1 cellular context compared by ENCODE assay signal in genomic region chr4:1047976-1048780, GRCh38.
TF ChIP-seq lines count a peak whose summit lies in the region.

No MANE protein-coding gene starts in this region.

TF ChIP-seq in H1, 55 proteins besides CTCF, POLR2A, EP300 and RAD21:
- no peak for TF ChIP-seq CHD7 (IDR thresholded peaks at IDR 0.05; ENCODE audit: insufficient replicate concordance, low read length)
- TF ChIP-seq CBX8 (IDR thresholded peaks at IDR 0.05; ENCODE audit: borderline replicate concordance, low read depth, low read length): no peak
- TF ChIP-seq TAF7 (optimal IDR thresholded peaks at IDR 0.05; ENCODE audit: borderline replicate concordance, low read depth, low read length): no peak
- no peak for TF ChIP-seq KDM4A (IDR thresholded peaks at IDR 0.05; ENCODE audit: low read depth, low read length, severe bottlenecking)
- no peak for TF ChIP-seq CHD2 (IDR thresholded peaks at IDR 0.05; ENCODE audit: low read length)
- no peak for TF ChIP-seq TEAD4 (IDR thresholded peaks at IDR 0.05; ENCODE audit: low read depth, low read length)
- TF ChIP-seq SRF (IDR thresholded peaks at IDR 0.05; ENCODE audit: low read depth, low read length): no peak
- TF ChIP-seq SIN3A (conservative IDR thresholded peaks at IDR 0.05 in 1 of 2, IDR thresholded peaks at IDR 0.05 in 1 of 2; ENCODE audit: low read depth in 1 of 2, low read length in 2 of 2): no peak
- no peak for TF ChIP-seq USF2 (IDR thresholded peaks at IDR 0.05; ENCODE audit: low read length)
- no peak for TF ChIP-seq SIRT6 (IDR thresholded peaks at IDR 0.05; ENCODE audit: low read length)
- TF ChIP-seq BRCA1 (IDR thresholded peaks at IDR 0.05; ENCODE audit: low read depth, low read length): no peak
- TF ChIP-seq EGR1 (IDR thresholded peaks at IDR 0.05; ENCODE audit: borderline replicate concordance, low read depth, low read length): no peak
- TF ChIP-seq GABPA (IDR thresholded peaks at IDR 0.05; ENCODE audit: borderline replicate concordance, insufficient read depth, low read length): no peak
- no peak for TF ChIP-seq POU5F1 (IDR thresholded peaks at IDR 0.05; ENCODE audit: low read depth, low read length)
- no peak for TF ChIP-seq CBX5 (IDR thresholded peaks at IDR 0.05; ENCODE audit: low read depth, low read length)
- TF ChIP-seq PHF8 (conservative IDR thresholded peaks at IDR 0.05; ENCODE audit: low read depth, low read length): no peak
- TF ChIP-seq SIX5 (IDR thresholded peaks at IDR 0.05; ENCODE audit: low read depth, low read length): no peak
- no peak for TF ChIP-seq FOSL1 (IDR thresholded peaks at IDR 0.05; ENCODE audit: insufficient read depth, low read depth, low read length)
